Comparison of ENCODE assay signal across 1 cellular context in genomic region chr11:96178014-96178745, GRCh38.
TF ChIP-seq lines count a peak whose summit lies in the region.

No MANE protein-coding gene starts in this region.

TF ChIP-seq in GM23338, 12 proteins besides CTCF, POLR2A, EP300 and RAD21 (continued from another document):
- TF ChIP-seq ZNF462 (CRISPR knock-in tag; IDR thresholded peaks at IDR 0.05) (no peak), ETS1 (IDR thresholded peaks at IDR 0.05) (no peak), POLR2AphosphoS5 (IDR thresholded peaks at IDR 0.05; ENCODE audit: low read depth) (no peak), EZH2 (IDR thresholded peaks at IDR 0.05; ENCODE audit: low read depth, unreplicated experiment) (no peak)
